ENCODE assay signal across 8 cellular contexts in genomic region chr16:75087040-75087979, GRCh38. TPM values are rescaled to one million over a fixed set of nuclear protein-coding genes. Genes with fewer than 3 reads are reported as not detected.
DNase-seq lines count a peak whose midpoint lies in the region; ATAC-seq, FAIRE-seq and TF ChIP-seq lines count a peak whose summit lies in the region.

No MANE protein-coding gene starts in this region.

- H3K36me3 Mint-ChIP-seq in T-helper 2 cell treated with Interferon-gamma antibody and Interleukin-4, amounts not matched to agents 5 μg/mL and 100 μg/mL, for 36 hours (ENCODE audit: low read depth) = peaks cover 4% of the 10 kb centered on the region

- H3K27me3 ChIP-seq in Panc1 (ENCODE audit: control insufficient read depth, insufficient read depth, low read length) (no peaks in the 10 kb centered on the region), small intestine (ENCODE audit: control insufficient read depth in 2 of 2, insufficient read depth in 2 of 2, low read length in 2 of 2) (no peaks in the 10 kb centered on the region)

- H3K4me1 ChIP-seq in Panc1 (ENCODE audit: control insufficient read depth, insufficient read depth, low read length) (peaks cover 30% of the 10 kb centered on the region), small intestine (ENCODE audit: control insufficient read depth in 2 of 2, insufficient read depth in 1 of 2, low read depth in 1 of 2, low read length in 1 of 2) (peaks cover 0 to 6% of the 10 kb centered on the region in 2 donors)

- no peak overlapping the region for H3K4me3 ChIP-seq in Jurkat, Clone E6-1 (ENCODE audit: low read length)
- no peak overlapping the region for H3K4me3 ChIP-seq in Panc1 (ENCODE audit: low read depth in 2 of 2, low read length in 2 of 2)
- no peak overlapping the region for H3K4me3 ChIP-seq in foreskin fibroblast (ENCODE audit: low read depth in 1 of 2, low read length in 2 of 2)
- H3K4me3 ChIP-seq in small intestine (ENCODE audit: low read depth in 1 of 2, low read length in 2 of 2) = no peak overlapping the region

- H3K27ac ChIP-seq in Panc1 (ENCODE audit: low read length) = peak overlapping the region; percentile 17; the same call in 1 of the 2 replicates
- peak overlapping the region in 1 of 2 donors; percentile 51 for H3K27ac ChIP-seq in small intestine (ENCODE audit: low read depth in 1 of 2, low read length in 1 of 2)

- no TSS peak for BruUV-seq in Panc1 (replicated peaks; lab: Mats Ljungman, UMichigan)

- H3K36me3 ChIP-seq in Panc1 (ENCODE audit: control insufficient read depth, insufficient read depth, low read length) (no peaks in the 10 kb centered on the region), small intestine (ENCODE audit: control insufficient read depth in 2 of 2, insufficient read depth in 2 of 2, low read length in 2 of 2) (no peaks in the 10 kb centered on the region)

- no peak overlapping the region for H3K4me3 Mint-ChIP-seq in T-helper 2 cell treated with Interferon-gamma antibody and Interleukin-4, amounts not matched to agents 5 μg/mL and 100 μg/mL, for 36 hours

- in situ Hi-C loops in Panc1 (cut with HindIII; ENCODE audit: low pct_unique_long_range_greater_than_20kb, low sequenced_read_pairs) = no loop called here

- no peak for TF ChIP-seq CTCF in Panc1 (IDR thresholded peaks at IDR 0.05)
- no peak for TF ChIP-seq CTCF in foreskin fibroblast (IDR thresholded peaks at IDR 0.05; ENCODE audit: low read depth, low read length)

- ATAC-seq in Panc1 (no peak), GM18519 (IDR thresholded peaks at IDR 0.05; ENCODE audit: low FRiP score, unreplicated experiment) (no peak)

- FAIRE-seq in small intestine (lab: Jason Lieb, UNC) = no peak

- WGBS in small intestine, 3 donors = 53 to 70% (median 67%) methylated on average over 13 of the region's 13 CpGs

- H3K27me3 Mint-ChIP-seq in T-helper 2 cell treated with Interferon-gamma antibody and Interleukin-4, amounts not matched to agents 5 μg/mL and 100 μg/mL, for 36 hours (ENCODE audit: low read depth) = no peaks in the 10 kb centered on the region

- peaks cover 22% of the 10 kb centered on the region for H3K4me1 Mint-ChIP-seq in T-helper 2 cell treated with Interferon-gamma antibody and Interleukin-4, amounts not matched to agents 5 μg/mL and 100 μg/mL, for 36 hours (ENCODE audit: low read depth)

- intact Hi-C loops in Panc1 (cut with micrococcal nuclease; ENCODE audit: unreplicated experiment) = no loop called here

- peak; percentile 69 for DNase-seq in Jurkat, Clone E6-1 (ENCODE audit: low read depth, low spot score)
- DNase-seq in Panc1 (ENCODE audit: low read depth, low spot score) (no peak), foreskin fibroblast (peak; percentile 63 to 76), small intestine (peak; percentile 35), NCI-H526 (lab: John Stamatoyannopoulos, UW) (no peak), OCI-M2 (lab: John Stamatoyannopoulos, UW; ENCODE audit: unreplicated experiment) (no peak)
- DNase-seq in T-helper 2 cell treated with Interferon-gamma antibody and Interleukin-4, amounts not matched to agents 5 μg/mL and 100 μg/mL, for 36 hours (ENCODE audit: low spot score) = no peak

- POLR2A ChIA-PET in Panc1 (lab: Charles Lee) = no interaction called here

- CTCF ChIA-PET in Panc1 (lab: Charles Lee) = no interaction called here

- H3K27ac Mint-ChIP-seq in T-helper 2 cell treated with Interferon-gamma antibody and Interleukin-4, amounts not matched to agents 5 μg/mL and 100 μg/mL, for 36 hours = no peak overlapping the region

- no peaks in the 10 kb centered on the region for H3K9me3 Mint-ChIP-seq in T-helper 2 cell treated with Interferon-gamma antibody and Interleukin-4, amounts not matched to agents 5 μg/mL and 100 μg/mL, for 36 hours

- H3K9me3 ChIP-seq in Panc1 (ENCODE audit: control insufficient read depth, insufficient read depth, low read depth, low read length) (no peaks in the 10 kb centered on the region), small intestine (ENCODE audit: control insufficient read depth, low read depth) (no peaks in the 10 kb centered on the region)

RNA-seq across cellular contexts. Expression of gene LDHD, which starts 29.3 kb away (rescaled TPM):
- 1.2 TPM for polyA plus RNA-seq in Jurkat, Clone E6-1 (2012; ENCODE audit: insufficient read depth, insufficient read length)
- total RNA-seq in Panc1 (2021; ENCODE audit: unreplicated experiment) = 3.1 TPM
- 6.0 TPM for polyA plus RNA-seq in Panc1 (2012; ENCODE audit: insufficient read length)
- polyA plus RNA-seq in small intestine = 10 to 100 TPM in 2 of 3 donors, 1 to 10 TPM in 1; 8.9 to 33.8 (median 30.0) TPM

Comparison
In these comparisons a context has a peak if more than half of its experiments do, and no peak if none do; other contexts are left out.
1. DNase-seq: peak in Jurkat, Clone E6-1 (single experiment), foreskin fibroblast (2 of 2) and small intestine (single experiment); none in Panc1 (single experiment), T-helper 2 cell treated with Interferon-gamma antibody and Interleukin-4, amounts not matched to agents 5 μg/mL and 100 μg/mL, for 36 hours (single experiment), NCI-H526 (0 of 2) and OCI-M2 (single experiment).